Comparison of ENCODE assay signal across 23 cellular contexts in the genomic region with DNA sequence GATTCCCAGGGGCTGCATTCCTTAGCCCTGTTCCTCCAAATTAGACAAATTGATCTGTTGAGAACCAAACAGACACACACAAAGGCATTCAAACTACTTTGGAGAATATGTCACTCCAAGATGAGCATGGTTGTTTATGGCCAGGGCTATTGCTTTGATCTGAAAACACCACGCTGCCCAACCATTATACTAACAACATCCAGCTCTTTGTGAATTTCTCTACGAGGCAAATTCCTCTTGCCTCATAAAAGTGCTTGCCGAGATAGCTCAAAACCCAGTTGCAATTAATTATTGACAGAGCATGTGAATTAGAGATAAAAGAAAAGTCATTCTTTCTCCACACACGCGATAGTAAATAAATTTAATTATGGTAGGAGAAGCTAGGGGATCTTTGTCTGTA.
"Had no signal": no experiment of that assay in that cellular context is flagged by ENCODE, and none has a peak within 500 bp of the region (broad histone marks: within the 10 kb centered on the region; RNA-seq: fewer than 3 reads in every experiment).

No MANE protein-coding gene starts in this region.

- H3K4me3 Mint-ChIP-seq: endodermal cell; naive B cell; stimulated activated naive B cell treated with anti-CD40 and anti-IgM and Interleukin-4, amounts not matched to agents 10 μg/mL and 1 μg/mL and 100 μg/mL, for 72 hours; T-helper 2 cell treated with Interferon-gamma antibody and Interleukin-4, amounts not matched to agents 5 μg/mL and 100 μg/mL, for 36 hours had no signal

- DNase-seq: activated CD4-positive, alpha-beta T cell treated with anti-CD3 and anti-CD28 coated beads for 4 hours; activated CD4-positive, alpha-beta T cell treated with anti-CD3 and anti-CD28 coated beads, Interleukin-2, amount 50 U/mL, for 4 hours; activated effector memory CD4-positive, alpha-beta T cell treated with anti-CD3 and anti-CD28 coated beads, Interleukin-2, amount 50 U/mL, for 16 hours; activated naive CD4-positive, alpha-beta T cell treated with anti-CD3 and anti-CD28 coated beads, Interleukin-2, amount 50 U/mL, for 16 hours; amniotic stem cell; cortex of kidney; endodermal cell; foreskin fibroblast; heart right ventricle; left ventricle myocardium superior; naive B cell; occipital lobe; right cardiac atrium; stimulated activated CD4-positive, alpha-beta T cell treated with anti-CD3 and anti-CD28 coated beads, Interleukin-15, amount 100 ng/mL, for 24 hours; stimulated activated CD4-positive, alpha-beta T cell treated with anti-CD3 and anti-CD28 coated beads, Interleukin-2, amount 100 ng/mL, for 24 hours; stimulated activated naive B cell treated with anti-CD40 and anti-IgM and Interleukin-4, amounts not matched to agents 10 μg/mL and 1 μg/mL and 100 μg/mL, for 72 hours; T-helper 1 cell; tibial artery; upper lobe of right lung had no signal

- H3K9me3 ChIP-seq: heart right ventricle, suprapubic skin, tibial artery, upper lobe of right lung had no signal

- H3K4me1 Mint-ChIP-seq: naive B cell; stimulated activated naive B cell treated with anti-CD40 and anti-IgM and Interleukin-4, amounts not matched to agents 10 μg/mL and 1 μg/mL and 100 μg/mL, for 72 hours had no signal

- H2AFZ ChIP-seq: parathyroid adenoma had no signal

- H3K79me2 ChIP-seq: parathyroid adenoma had no signal

- H3K27ac ChIP-seq: heart right ventricle, parathyroid adenoma, suprapubic skin, tibial artery, upper lobe of right lung had no signal

- H3K9ac ChIP-seq: parathyroid adenoma had no signal

- H3K27ac Mint-ChIP-seq: endodermal cell; naive B cell; stimulated activated naive B cell treated with anti-CD40 and anti-IgM and Interleukin-4, amounts not matched to agents 10 μg/mL and 1 μg/mL and 100 μg/mL, for 72 hours; T-helper 2 cell treated with Interferon-gamma antibody and Interleukin-4, amounts not matched to agents 5 μg/mL and 100 μg/mL, for 36 hours had no signal

- ATAC-seq: esophagus mucosa; heart right ventricle; left ventricle myocardium superior; right cardiac atrium; stimulated activated naive B cell treated with anti-CD40 and anti-IgM and Interleukin-4, amounts not matched to agents 10 μg/mL and 1 μg/mL and 100 μg/mL, for 72 hours; upper lobe of right lung had no signal

- H3K36me3 ChIP-seq: heart right ventricle, suprapubic skin, tibial artery, upper lobe of right lung had no signal

- H3K27me3 Mint-ChIP-seq: stimulated activated naive B cell treated with anti-CD40 and anti-IgM and Interleukin-4, amounts not matched to agents 10 μg/mL and 1 μg/mL and 100 μg/mL, for 72 hours had no signal

- H3K4me3 ChIP-seq: heart right ventricle, suprapubic skin, tibial artery, upper lobe of right lung had no signal

- H3K9me3 Mint-ChIP-seq: endodermal cell; stimulated activated naive B cell treated with anti-CD40 and anti-IgM and Interleukin-4, amounts not matched to agents 10 μg/mL and 1 μg/mL and 100 μg/mL, for 72 hours; T-helper 2 cell treated with Interferon-gamma antibody and Interleukin-4, amounts not matched to agents 5 μg/mL and 100 μg/mL, for 36 hours had no signal

- H3K27me3 ChIP-seq: suprapubic skin, tibial artery, upper lobe of right lung had no signal

- H3K36me3 Mint-ChIP-seq: naive B cell; stimulated activated naive B cell treated with anti-CD40 and anti-IgM and Interleukin-4, amounts not matched to agents 10 μg/mL and 1 μg/mL and 100 μg/mL, for 72 hours had no signal

- H3K4me1 ChIP-seq: heart right ventricle, parathyroid adenoma, suprapubic skin, tibial artery, upper lobe of right lung had no signal
